In genomic region chr15:90037510-90037860, GRCh38 we compare ENCODE assay signal across 9 cellular contexts. TPM values are rescaled to one million over a fixed set of nuclear protein-coding genes. Genes with fewer than 3 reads are reported as not detected.
A peak's percentile ranks its signal among the peaks of the same experiment; 100 is the strongest.
DNase-seq lines count a peak whose midpoint lies in the region; ATAC-seq and TF ChIP-seq lines count a peak whose summit lies in the region.
"Had no signal": no experiment of that assay in that cellular context is flagged by ENCODE, and none has a peak within 500 bp of the region (broad histone marks: within the 10 kb centered on the region; RNA-seq: fewer than 3 reads in every experiment).

No MANE protein-coding gene starts in this region.

- H3K27me3 ChIP-seq in HUES6 (ENCODE audit: control insufficient read depth, insufficient read depth, low read length) (no peaks in the 10 kb centered on the region), right cardiac atrium (ENCODE audit: control insufficient read depth, insufficient read depth) (no peaks in the 10 kb centered on the region)

- 65% methylated on average over 5 of the region's 5 CpGs for WGBS in right cardiac atrium

- H3K4me1 ChIP-seq in HUES6 (ENCODE audit: control insufficient read depth, insufficient read depth, low read length) (peaks cover 69% of the 10 kb centered on the region), right cardiac atrium (ENCODE audit: control insufficient read depth, insufficient read depth, low read length) (peaks cover 13% of the 10 kb centered on the region)

- DNase-seq in AG20443 (ENCODE audit: low spot score) (peak; percentile 83), cardiac fibroblast (ENCODE audit: low read depth in 2 of 2) (peak; percentile 64 to 77), mesothelial cell of epicardium (ENCODE audit: low spot score in 2 of 2, unreplicated experiment in 2 of 2) (no peak), DMS79 treated with DMSO at 0.1 percent for 48 hours (lab: John Stamatoyannopoulos, UW) (no peak), NCI-H774 (lab: John Stamatoyannopoulos, UW) (no peak), right cardiac atrium (no peak)
- DNase-seq: NCI-H446 had no signal

- H3K36me3 ChIP-seq in HUES6 (ENCODE audit: control insufficient read depth, insufficient read depth, low read length): no peaks in the 10 kb centered on the region

- H3K9me3 ChIP-seq in HUES6 (ENCODE audit: control insufficient read depth, insufficient read depth, low read depth, low read length) (no peaks in the 10 kb centered on the region), right cardiac atrium (ENCODE audit: control insufficient read depth, low read length) (no peaks in the 10 kb centered on the region)

- no peak overlapping the region for H3K4me3 ChIP-seq in HUES6 (ENCODE audit: low read depth, low read length)
- H3K4me3 ChIP-seq in cardiac fibroblast (replicated peaks in 1 of 2; ENCODE audit: low read depth in 2 of 2, low read length in 2 of 2): no peak overlapping the region
- no peak overlapping the region for H3K4me3 ChIP-seq in right cardiac atrium (ENCODE audit: low read length)

- H3K9ac ChIP-seq in HUES6 (ENCODE audit: low read length): no peak overlapping the region

- intact Hi-C loops in right cardiac atrium (cut with DNase I): no loop called here

- no peaks in the 10 kb centered on the region for H3K36me3 Mint-ChIP-seq in mesothelial cell of epicardium

- H3K27me3 Mint-ChIP-seq in mesothelial cell of epicardium (ENCODE audit: low read depth): no peaks in the 10 kb centered on the region

- peaks cover 64% of the 10 kb centered on the region for H3K4me1 Mint-ChIP-seq in mesothelial cell of epicardium

- no peak overlapping the region for H3K4me3 Mint-ChIP-seq in mesothelial cell of epicardium

- H3K27ac Mint-ChIP-seq in mesothelial cell of epicardium: peak overlapping the region; percentile 56

- no peaks in the 10 kb centered on the region for H3K9me3 Mint-ChIP-seq in mesothelial cell of epicardium

- TF ChIP-seq CTCF in cardiac fibroblast (IDR thresholded peaks at IDR 0.05; ENCODE audit: low read depth, low read length): no peak
- TF ChIP-seq CTCF in mesothelial cell of epicardium (IDR thresholded peaks at IDR 0.05; ENCODE audit: unreplicated experiment): no peak

- ATAC-seq in GM18867 (IDR thresholded peaks at IDR 0.05; ENCODE audit: unreplicated experiment) (no peak), right cardiac atrium (no peak)

- H3K27ac ChIP-seq in HUES6 (ENCODE audit: low read depth, low read length): peak overlapping the region; percentile 37; the same call in 1 of the 2 replicates
- no peak overlapping the region for H3K27ac ChIP-seq in right cardiac atrium (ENCODE audit: low read length)

RNA-seq across cellular contexts. Expression of gene ZNF710, which starts 36.4 kb away (rescaled TPM):
- total RNA-seq in mesothelial cell of epicardium (30.3 to 31.7 TPM (median 30.4 TPM) in 3 replicates), right cardiac atrium (10 to 100 TPM in 1 of 4 donors, 1 to 10 TPM in 3; 6.0 to 10.2 (median 8.1) TPM)
- 3.4 TPM for polyA plus RNA-seq in right cardiac atrium

Comparison
In these comparisons a context has a peak if more than half of its experiments do, and no peak if none do; other contexts are left out.
1. DNase-seq: peak in AG20443 (single experiment) and cardiac fibroblast (2 of 2); none in mesothelial cell of epicardium (0 of 2), DMS79 treated with DMSO at 0.1 percent for 48 hours (single experiment), NCI-H774 (single experiment) and right cardiac atrium (0 of 3).